ENCODE assay signal across 8 cellular contexts in genomic region chr2:86193901-86194567, GRCh38. TPM values are rescaled to one million over a fixed set of nuclear protein-coding genes. Genes with fewer than 3 reads are reported as not detected.
A peak's percentile ranks its signal among the peaks of the same experiment; 100 is the strongest.
DNase-seq lines count a peak whose midpoint lies in the region; ATAC-seq and TF ChIP-seq lines count a peak whose summit lies in the region.

No MANE protein-coding gene starts in this region.

- ATAC-seq in HG03378 (IDR thresholded peaks at IDR 0.05; ENCODE audit: unreplicated experiment): no peak
- no peak for ATAC-seq in HG02678 (IDR thresholded peaks at IDR 0.05; ENCODE audit: unreplicated experiment)

- peak overlapping the region; percentile 57 to 100 (median 97) for H3K4me3 ChIP-seq in dorsolateral prefrontal cortex

- intact Hi-C loops in dorsolateral prefrontal cortex (cut with DNase I): loop anchor here in 1 of 2 donors (10.0 kb wide), 1 partner anchor 89 kb away; the partner anchor contains the start of genes POLR1A and PTCD3

- H3K27ac Mint-ChIP-seq in neural crest cell (ENCODE audit: unreplicated experiment): no peak overlapping the region

- H3K4me1 Mint-ChIP-seq in neural crest cell: peaks cover 35% of the 10 kb centered on the region

- peak overlapping the region; percentile 94 for H3K4me3 Mint-ChIP-seq in neural crest cell

- H3K36me3 Mint-ChIP-seq in neural crest cell (ENCODE audit: low read depth): peaks cover 5% of the 10 kb centered on the region

- H3K27me3 ChIP-seq in dorsolateral prefrontal cortex: no peaks in the 10 kb centered on the region

- H3K27ac ChIP-seq in dorsolateral prefrontal cortex: peak overlapping the region in 51 of 59 donors; percentile 18 to 99 (median 97)

- DNase-seq in DMS114 treated with DMSO at 0.1 percent for 48 hours (lab: John Stamatoyannopoulos, UW; ENCODE audit: unreplicated experiment) (peak; percentile 29), NCI-H2227 (lab: John Stamatoyannopoulos, UW; ENCODE audit: unreplicated experiment) (peak; percentile 30), dorsolateral prefrontal cortex (no peak), neural crest cell (ENCODE audit: low read depth, low spot score) (no peak), A172 (ENCODE audit: low spot score) (no peak), NCI-H774 (lab: John Stamatoyannopoulos, UW) (no peak)

- TF ChIP-seq CTCF in dorsolateral prefrontal cortex (IDR thresholded peaks at IDR 0.05 in 54 of 56, conservative IDR thresholded peaks at IDR 0.05 in 2 of 56; ENCODE audit: low read depth in 1 of 56, partially characterized antibody in 56 of 56) (no peak), neural crest cell (conservative IDR thresholded peaks at IDR 0.05) (peak; percentile 19)

- H3K27me3 Mint-ChIP-seq in neural crest cell (ENCODE audit: low read depth): no peaks in the 10 kb centered on the region

- H3K9me3 Mint-ChIP-seq in neural crest cell: no peaks in the 10 kb centered on the region

RNA-seq across cellular contexts. Expression of gene IMMT, which starts 1.2 kb away (rescaled TPM):
- total RNA-seq in dorsolateral prefrontal cortex (100 to 1,000 TPM in 3 of 120 experiments, 10 to 100 TPM in 117; 46.6 to 117 (median 78.3) TPM), neural crest cell (117 and 120 TPM in 2 replicates)
- 83.8 and 92.7 TPM in 2 replicates for total RNA-seq in A172 (2014; rRNA removed; shearing (Covaris generic))

RNA-seq across cellular contexts. Expression of gene MRPL35, which starts 5.2 kb away (rescaled TPM):
- total RNA-seq in dorsolateral prefrontal cortex (10 to 100 TPM; 30.4 to 72.1 (median 52.3) TPM), neural crest cell (36.9 and 45.7 TPM in 2 replicates)
- 69.8 and 74.0 TPM in 2 replicates for total RNA-seq in A172 (2014; rRNA removed; shearing (Covaris generic))

Comparison
In these comparisons a context has a peak if more than half of its experiments do, and no peak if none do; other contexts are left out.
1. DNase-seq: peak in DMS114 treated with DMSO at 0.1 percent for 48 hours (single experiment) and NCI-H2227 (single experiment); none in dorsolateral prefrontal cortex (0 of 10), neural crest cell (single experiment), A172 (single experiment) and NCI-H774 (single experiment).